Comparison of ENCODE assay signal across 1 cellular context in the genomic region with DNA sequence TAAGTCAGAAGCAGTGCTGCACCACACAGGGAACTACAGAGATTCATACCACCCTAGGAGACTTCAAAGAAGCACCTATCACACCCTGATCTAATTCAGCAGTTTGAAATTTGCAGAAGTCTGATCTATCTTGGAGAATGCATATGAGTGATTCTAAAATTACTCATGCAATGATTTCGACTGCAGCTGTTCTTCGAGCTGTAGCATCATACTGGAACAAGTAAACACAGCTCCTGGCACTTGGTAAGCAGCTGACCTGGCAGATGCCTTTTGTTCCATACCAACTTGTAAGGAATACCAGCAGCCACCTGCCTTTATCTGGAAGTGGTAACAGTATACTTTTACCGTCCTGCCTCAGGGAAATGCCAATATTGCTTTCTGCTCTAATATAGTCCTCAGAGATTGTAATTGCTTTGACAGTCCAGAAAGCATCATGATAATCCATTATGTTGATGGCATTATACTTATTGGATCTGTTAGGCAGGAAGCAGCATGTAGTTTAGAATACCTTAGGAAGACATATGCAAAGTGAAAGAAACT.
TF ChIP-seq lines count a peak whose summit lies in the region.

No MANE protein-coding gene starts in this region.

TF ChIP-seq in IMR-90, 13 proteins besides CTCF, POLR2A, EP300 and RAD21 (continued from another document):
- TF ChIP-seq NFE2L2 (IDR thresholded peaks at IDR 0.05; ENCODE audit: low read depth, low read length) = no peak
- no peak for TF ChIP-seq MAFK (IDR thresholded peaks at IDR 0.05; ENCODE audit: low read depth, low read length)
- no peak for TF ChIP-seq FOS (IDR thresholded peaks at IDR 0.05; ENCODE audit: low read depth, low read length)
- no peak for TF ChIP-seq RFX5 (IDR thresholded peaks at IDR 0.05; ENCODE audit: low read depth, low read length)
